8 cellular contexts compared by ENCODE assay signal in the genomic region with DNA sequence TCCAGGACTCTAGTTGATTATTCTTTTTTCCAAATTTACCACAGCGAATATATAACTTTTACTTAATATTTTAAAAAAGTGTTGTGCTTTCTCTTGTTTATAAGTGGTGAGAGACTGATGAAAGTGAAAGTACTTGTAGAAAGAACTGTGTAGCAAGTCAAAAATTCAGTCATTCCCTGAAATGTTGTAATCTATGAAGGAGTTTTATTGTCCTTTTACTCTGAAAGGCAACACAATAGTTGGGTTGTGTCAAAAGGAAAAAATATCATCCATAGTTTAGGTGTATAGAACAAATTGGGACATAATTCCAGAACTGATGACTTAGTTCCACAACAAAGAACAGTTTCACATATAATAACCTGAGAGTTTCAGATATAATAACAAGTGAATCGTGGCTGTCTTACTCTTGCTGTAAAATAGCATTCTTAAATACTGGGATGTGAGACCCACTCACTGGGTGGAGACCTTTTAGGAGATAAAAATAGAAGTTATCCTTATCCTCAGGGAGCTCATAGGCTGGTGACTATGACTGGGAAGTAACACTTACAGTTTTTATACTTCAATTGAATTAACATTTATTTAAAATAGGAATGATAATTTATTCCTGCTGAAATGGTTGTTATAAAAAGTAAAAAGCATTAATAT. TPM values are rescaled to one million over a fixed set of nuclear protein-coding genes. Genes with fewer than 3 reads are reported as not detected.
A peak's percentile ranks its signal among the peaks of the same experiment; 100 is the strongest.
DNase-seq lines count a peak whose midpoint lies in the region; ATAC-seq, FAIRE-seq and TF ChIP-seq lines count a peak whose summit lies in the region.

No MANE protein-coding gene starts in this region.

- peaks cover 27% of the 10 kb centered on the region for H3K4me1 Mint-ChIP-seq in activated naive CD8-positive, alpha-beta T cell treated with anti-CD3 and anti-CD28 coated beads, Interleukin-2, amount 10 ng/mL, durations not matched to agents 7 days and 5 days

- peaks cover 35% of the 10 kb centered on the region for H3K36me3 Mint-ChIP-seq in activated naive CD8-positive, alpha-beta T cell treated with anti-CD3 and anti-CD28 coated beads, Interleukin-2, amount 10 ng/mL, durations not matched to agents 7 days and 5 days

- no peaks in the 10 kb centered on the region for H3K27me3 Mint-ChIP-seq in activated naive CD8-positive, alpha-beta T cell treated with anti-CD3 and anti-CD28 coated beads, Interleukin-2, amount 10 ng/mL, durations not matched to agents 7 days and 5 days

- intact Hi-C loops in left ventricle myocardium inferior (cut with micrococcal nuclease): no loop called here

- no peak for TF ChIP-seq CTCF in left ventricle myocardium inferior (IDR thresholded peaks at IDR 0.05; ENCODE audit: borderline replicate concordance)

- H3K9me3 ChIP-seq in left ventricle myocardium inferior (replicated peaks) (no peaks in the 10 kb centered on the region), small intestine (ENCODE audit: control insufficient read depth, low read depth) (no peaks in the 10 kb centered on the region)

- H3K4me3 ChIP-seq in left ventricle myocardium inferior (peak overlapping the region; percentile 53), small intestine (ENCODE audit: low read depth in 1 of 2, low read length in 2 of 2) (no peak overlapping the region)

- no peak for ATAC-seq in activated naive CD8-positive, alpha-beta T cell treated with anti-CD3 and anti-CD28 coated beads, Interleukin-2, amount 10 ng/mL, durations not matched to agents 7 days and 5 days (ENCODE audit: low read depth)
- ATAC-seq in HG02885 (IDR thresholded peaks at IDR 0.05; ENCODE audit: poor library complexity, unreplicated experiment) (no peak), HG02884 (IDR thresholded peaks at IDR 0.05; ENCODE audit: unreplicated experiment) (no peak)

- 25 to 64% (median 38%) methylated on average over 2 of the region's 2 CpGs for WGBS in small intestine, 3 donors

- H3K27ac Mint-ChIP-seq in activated naive CD8-positive, alpha-beta T cell treated with anti-CD3 and anti-CD28 coated beads, Interleukin-2, amount 10 ng/mL, durations not matched to agents 7 days and 5 days: peak overlapping the region; percentile 95

- H3K4me3 Mint-ChIP-seq in activated naive CD8-positive, alpha-beta T cell treated with anti-CD3 and anti-CD28 coated beads, Interleukin-2, amount 10 ng/mL, durations not matched to agents 7 days and 5 days: peak overlapping the region; percentile 82

- peaks cover 10% of the 10 kb centered on the region for H3K36me3 ChIP-seq in left ventricle myocardium inferior
- peaks cover 0 to 7% of the 10 kb centered on the region in 2 donors for H3K36me3 ChIP-seq in small intestine (ENCODE audit: control insufficient read depth in 2 of 2, insufficient read depth in 2 of 2, low read length in 2 of 2)

- no peaks in the 10 kb centered on the region for H3K27me3 ChIP-seq in left ventricle myocardium inferior (ENCODE audit: low read depth)
- no peaks in the 10 kb centered on the region for H3K27me3 ChIP-seq in small intestine (ENCODE audit: control insufficient read depth in 2 of 2, insufficient read depth in 2 of 2, low read length in 2 of 2)

- DNase-seq in HCEC 1CT: peak; percentile 27
- no peak for DNase-seq in activated naive CD8-positive, alpha-beta T cell treated with anti-CD3 and anti-CD28 coated beads, Interleukin-2, amount 10 ng/mL, durations not matched to agents 7 days and 5 days
- no peak for DNase-seq in left ventricle myocardium inferior
- DNase-seq in small intestine: peak; percentile 20
- no peak for DNase-seq in DMS 273 (lab: John Stamatoyannopoulos, UW; ENCODE audit: unreplicated experiment)
- no peak for DNase-seq in stimulated activated CD4-positive, alpha-beta T cell treated with anti-CD3 and anti-CD28 coated beads, Interleukin-1b, Interleukin-23, amount 100 ng/mL, for 48 hours

- FAIRE-seq in small intestine (lab: Jason Lieb, UNC): no peak

- H3K4me1 ChIP-seq in left ventricle myocardium inferior (peaks cover 76% of the 10 kb centered on the region), small intestine (ENCODE audit: control insufficient read depth in 2 of 2, insufficient read depth in 1 of 2, low read depth in 1 of 2, low read length in 1 of 2) (peaks cover 2 to 4% of the 10 kb centered on the region in 2 donors)

- POLR2A ChIA-PET in activated naive CD8-positive, alpha-beta T cell treated with anti-CD3 and anti-CD28 coated beads, Interleukin-2, amount 10 ng/mL, durations not matched to agents 7 days and 5 days (lab: Charles Lee): interaction anchor here (1.2 to 1.7 kb wide), 2 partner anchors 49 to 119 kb away, joined by 3 read pairs; no protein-coding TSS in a partner anchor

- no peaks in the 10 kb centered on the region for H3K9me3 Mint-ChIP-seq in activated naive CD8-positive, alpha-beta T cell treated with anti-CD3 and anti-CD28 coated beads, Interleukin-2, amount 10 ng/mL, durations not matched to agents 7 days and 5 days

- H3K27ac ChIP-seq in left ventricle myocardium inferior (replicated peaks) (peak overlapping the region; percentile 91), small intestine (ENCODE audit: low read depth in 1 of 2, low read length in 1 of 2) (peak overlapping the region in 1 of 2 donors; percentile 65)

RNA-seq across cellular contexts. Expression of gene CYB5B, which starts 20.6 kb away (rescaled TPM):
- 100 to 1,000 TPM; 125 to 131 TPM for total RNA-seq in activated naive CD8-positive, alpha-beta T cell treated with anti-CD3 and anti-CD28 coated beads, Interleukin-2, amount 10 ng/mL, durations not matched to agents 7 days and 5 days
- 69.0 TPM for total RNA-seq in left ventricle myocardium inferior
- polyA plus RNA-seq in small intestine: 100 to 1,000 TPM in 1 of 3 donors, 10 to 100 TPM in 2; 85.4 to 102 (median 99.1) TPM

RNA-seq across cellular contexts. Expression of gene TERF2, which starts 59.2 kb away (rescaled TPM):
- 10 to 100 TPM; 50.8 to 52.7 TPM for total RNA-seq in activated naive CD8-positive, alpha-beta T cell treated with anti-CD3 and anti-CD28 coated beads, Interleukin-2, amount 10 ng/mL, durations not matched to agents 7 days and 5 days
- total RNA-seq in left ventricle myocardium inferior: 25.0 TPM
- polyA plus RNA-seq in small intestine: 10 to 100 TPM; 11.1 to 14.3 (median 12.1) TPM

Comparison
In these comparisons a context has a peak if more than half of its experiments do, and no peak if none do; other contexts are left out.
1. DNase-seq: peak in HCEC 1CT (single experiment) and small intestine (single experiment); none in activated naive CD8-positive, alpha-beta T cell treated with anti-CD3 and anti-CD28 coated beads, Interleukin-2, amount 10 ng/mL, durations not matched to agents 7 days and 5 days (single experiment), left ventricle myocardium inferior (single experiment), DMS 273 (single experiment) and stimulated activated CD4-positive, alpha-beta T cell treated with anti-CD3 and anti-CD28 coated beads, Interleukin-1b, Interleukin-23, amount 100 ng/mL, for 48 hours (single experiment).